In genomic region chr3:138329127-138329983, GRCh38 we compare ENCODE assay signal across 8 cellular contexts. TPM values are rescaled to one million over a fixed set of nuclear protein-coding genes. Genes with fewer than 3 reads are reported as not detected.
DNase-seq lines count a peak whose midpoint lies in the region; ATAC-seq and TF ChIP-seq lines count a peak whose summit lies in the region.

NME9 (minus strand) TSS chr3:138329851; CDS start chr3:138329335, 516 bp downstream.

- H3K27me3 ChIP-seq in heart left ventricle = no peaks in the 10 kb centered on the region
- no peaks in the 10 kb centered on the region for H3K27me3 ChIP-seq in parathyroid adenoma (ENCODE audit: control insufficient read depth, insufficient read depth, low read length)
- no peaks in the 10 kb centered on the region for H3K27me3 ChIP-seq in tibial artery

- peak within 1 kb of the TSS; percentile 94 for H2AFZ ChIP-seq in parathyroid adenoma

- H3K4me1 Mint-ChIP-seq in activated naive CD8-positive, alpha-beta T cell treated with anti-CD3 and anti-CD28 coated beads, Interleukin-2, amount 50 U/mL, for 24 hours = peaks cover 34% of the 10 kb centered on the region

- no peaks in the 10 kb centered on the region for H3K9me3 Mint-ChIP-seq in activated naive CD8-positive, alpha-beta T cell treated with anti-CD3 and anti-CD28 coated beads, Interleukin-2, amount 50 U/mL, for 24 hours

- no peaks in the 10 kb centered on the region for H3K27me3 Mint-ChIP-seq in activated naive CD8-positive, alpha-beta T cell treated with anti-CD3 and anti-CD28 coated beads, Interleukin-2, amount 50 U/mL, for 24 hours

- H3K27ac ChIP-seq in heart left ventricle = peak within 1 kb of the TSS in 9 of 12 donors; percentile 16 to 69 (median 53)
- peak within 1 kb of the TSS; percentile 77 for H3K27ac ChIP-seq in parathyroid adenoma
- peak within 1 kb of the TSS; percentile 60 to 63 for H3K27ac ChIP-seq in tibial artery

- H3K27ac Mint-ChIP-seq in activated naive CD8-positive, alpha-beta T cell treated with anti-CD3 and anti-CD28 coated beads, Interleukin-2, amount 50 U/mL, for 24 hours = no peak within 1 kb of the TSS

- intact Hi-C loops in heart left ventricle (cut with DNase I) = loop anchor here in 2 of 10 donors (10.0 kb wide), 2 partner anchors 135 to 265 kb away; partner anchors contain the start of gene CEP70 (in 1 of the 2)
- intact Hi-C loops in tibial artery (cut with DNase I; ENCODE audit: low total_unique reads) = no loop called here

- no peaks in the 10 kb centered on the region for H3K79me2 ChIP-seq in parathyroid adenoma

- no peaks in the 10 kb centered on the region for H3K36me3 Mint-ChIP-seq in activated naive CD8-positive, alpha-beta T cell treated with anti-CD3 and anti-CD28 coated beads, Interleukin-2, amount 50 U/mL, for 24 hours (ENCODE audit: low read depth)

- ATAC-seq in HG02623 (IDR thresholded peaks at IDR 0.05; ENCODE audit: unreplicated experiment) = peak; percentile 77
- ATAC-seq in activated naive CD8-positive, alpha-beta T cell treated with anti-CD3 and anti-CD28 coated beads, Interleukin-2, amount 50 U/mL, for 24 hours = peak; percentile 95
- ATAC-seq in heart left ventricle = peak; percentile 94 to 98 (median 96)

- peaks cover 0 to 18% (median 9%) of the 10 kb centered on the region in 12 donors for H3K4me1 ChIP-seq in heart left ventricle
- H3K4me1 ChIP-seq in parathyroid adenoma = no peaks in the 10 kb centered on the region
- H3K4me1 ChIP-seq in tibial artery = peaks cover 0 to 18% (median 4%) of the 10 kb centered on the region in 4 donors

- peak within 1 kb of the TSS; percentile 47 to 72 (median 66) for H3K4me3 ChIP-seq in heart left ventricle
- peak within 1 kb of the TSS; percentile 78 for H3K4me3 ChIP-seq in parathyroid adenoma (ENCODE audit: low read depth, low read length)
- peak within 1 kb of the TSS; percentile 58 to 64 for H3K4me3 ChIP-seq in tibial artery

- H3K4me3 Mint-ChIP-seq in activated naive CD8-positive, alpha-beta T cell treated with anti-CD3 and anti-CD28 coated beads, Interleukin-2, amount 50 U/mL, for 24 hours = peak within 1 kb of the TSS; percentile 81

- TF ChIP-seq CTCF in heart left ventricle (IDR thresholded peaks at IDR 0.05) (peak; percentile 17 to 62 (median 42)), parathyroid adenoma (IDR thresholded peaks at IDR 0.05) (peak; percentile 78), tibial artery (IDR thresholded peaks at IDR 0.05) (peak in 1 of 2 experiments; percentile 41)

- TF ChIP-seq POLR2A in heart left ventricle (IDR thresholded peaks at IDR 0.05) = no peak

- H3K9me3 ChIP-seq in heart left ventricle = no peaks in the 10 kb centered on the region
- H3K9me3 ChIP-seq in parathyroid adenoma (ENCODE audit: control insufficient read depth, low read length) = no peaks in the 10 kb centered on the region
- no peaks in the 10 kb centered on the region for H3K9me3 ChIP-seq in tibial artery

- H3K36me3 ChIP-seq in heart left ventricle (no peaks in the 10 kb centered on the region), parathyroid adenoma (ENCODE audit: control insufficient read depth, insufficient read depth, low read length) (no peaks in the 10 kb centered on the region), tibial artery (no peaks in the 10 kb centered on the region)

- peak within 1 kb of the TSS; percentile 87 for H3K4me2 ChIP-seq in parathyroid adenoma (ENCODE audit: low read length)

- H3K9ac ChIP-seq in parathyroid adenoma = no peak within 1 kb of the TSS

- DNase-seq in GM03348 (ENCODE audit: low spot score) = peak; percentile 91
- DNase-seq in NCI-H128 (lab: John Stamatoyannopoulos, UW; ENCODE audit: unreplicated experiment) = peak; percentile 94
- DNase-seq in SW480 (ENCODE audit: low spot score) = peak; percentile 88
- peak; percentile 87 for DNase-seq in activated naive CD8-positive, alpha-beta T cell treated with anti-CD3 and anti-CD28 coated beads, Interleukin-2, amount 50 U/mL, for 24 hours
- peak; percentile 89 to 94 (median 92) for DNase-seq in heart left ventricle
- DNase-seq in tibial artery = peak; percentile 79 to 90

- WGBS in heart left ventricle, 4 donors = 0 to 2% (median 1%) methylated on average over 27 to 62 of the region's 62 CpGs

RNA-seq across cellular contexts. Expression of gene NME9, which starts in this region (rescaled TPM):
- not detected for total RNA-seq in heart left ventricle
- not detected for polyA plus RNA-seq in heart left ventricle

Comparison
In these comparisons a context has a peak if more than half of its experiments do, and no peak if none do; other contexts are left out.
1. Peak in every context shown above with its lines: DNase-seq, ATAC-seq, H3K4me3 ChIP-seq and H3K27ac ChIP-seq.
2. Peak in DNase-seq, ATAC-seq, H3K4me3 ChIP-seq and H3K27ac ChIP-seq in heart left ventricle; RNA of the gene not detected or under 1 TPM.